ENCODE assay signal across 18 cellular contexts in the genomic region with DNA sequence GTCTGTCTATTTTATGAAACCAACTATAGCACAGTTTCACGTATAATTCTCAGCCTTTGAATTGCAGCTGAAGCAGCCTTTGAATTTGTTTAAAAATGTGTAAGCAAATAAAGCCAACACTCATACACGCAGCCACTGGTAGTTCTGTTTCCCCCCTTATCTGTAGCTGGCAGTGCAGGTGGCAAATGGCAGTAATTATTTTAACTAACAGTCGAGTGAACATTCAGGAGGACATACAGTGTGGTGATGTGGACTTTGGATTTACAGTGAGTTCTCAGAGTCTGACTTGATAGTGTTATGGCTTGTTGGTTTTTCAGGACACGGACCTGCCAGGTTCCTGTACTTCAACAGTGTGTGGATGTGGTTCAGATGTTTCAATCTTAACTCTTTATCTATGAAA.
DNase-seq lines count a peak whose midpoint lies in the region; ATAC-seq and TF ChIP-seq lines count a peak whose summit lies in the region.
"Had no signal": no experiment of that assay in that cellular context is flagged by ENCODE, and none has a peak within 500 bp of the region (broad histone marks: within the 10 kb centered on the region; RNA-seq: fewer than 3 reads in every experiment).

No MANE protein-coding gene starts in this region.

- no peaks in the 10 kb centered on the region for H3K79me2 ChIP-seq in OCI-LY3 (ENCODE audit: low read length)

- H3K36me3 Mint-ChIP-seq in type B pancreatic cell (peaks cover 4% of the 10 kb centered on the region), osteocyte (ENCODE audit: unreplicated experiment) (peaks cover 3% of the 10 kb centered on the region)
- H3K36me3 Mint-ChIP-seq: stimulated activated effector memory CD8-positive, alpha-beta T cell treated with anti-CD3 and anti-CD28 coated beads, Interleukin-12 subunit alpha, Interleukin-12 subunit beta, amount 100 ng/mL, for 72 hours had no signal

- no peak overlapping the region for H3K27ac ChIP-seq in OCI-LY3 (ENCODE audit: low read length)
- H3K27ac ChIP-seq: ascending aorta, C4-2B, neutrophil had no signal

- ATAC-seq in left colon (peak; percentile 97), HG03196 (IDR thresholded peaks at IDR 0.05; ENCODE audit: unreplicated experiment) (no peak)
- ATAC-seq: Panc1; sciatic nerve; stimulated activated effector memory CD8-positive, alpha-beta T cell treated with anti-CD3 and anti-CD28 coated beads, Interleukin-12 subunit alpha, Interleukin-12 subunit beta, amount 100 ng/mL, for 72 hours had no signal

- H3K27ac Mint-ChIP-seq in type B pancreatic cell (no peak overlapping the region), osteocyte (ENCODE audit: unreplicated experiment) (no peak overlapping the region)
- H3K27ac Mint-ChIP-seq: stimulated activated effector memory CD8-positive, alpha-beta T cell treated with anti-CD3 and anti-CD28 coated beads, Interleukin-12 subunit alpha, Interleukin-12 subunit beta, amount 100 ng/mL, for 72 hours had no signal

- no peaks in the 10 kb centered on the region for H3K27me3 Mint-ChIP-seq in type B pancreatic cell
- no peaks in the 10 kb centered on the region for H3K27me3 Mint-ChIP-seq in osteocyte (ENCODE audit: unreplicated experiment)

- TF ChIP-seq CTCF in OCI-LY3 (IDR thresholded peaks at IDR 0.05; ENCODE audit: low read depth, low read length) (no peak), type B pancreatic cell (conservative IDR thresholded peaks at IDR 0.05) (no peak), osteocyte (IDR thresholded peaks at IDR 0.05) (no peak)

- H4K20me1 ChIP-seq in OCI-LY3 (ENCODE audit: insufficient read depth, low read length) = no peaks in the 10 kb centered on the region

- H3K9me3 Mint-ChIP-seq in type B pancreatic cell (no peaks in the 10 kb centered on the region), osteocyte (ENCODE audit: unreplicated experiment) (no peaks in the 10 kb centered on the region)
- H3K9me3 Mint-ChIP-seq: stimulated activated effector memory CD8-positive, alpha-beta T cell treated with anti-CD3 and anti-CD28 coated beads, Interleukin-12 subunit alpha, Interleukin-12 subunit beta, amount 100 ng/mL, for 72 hours had no signal

- H3K4me1 ChIP-seq in OCI-LY3 (ENCODE audit: low read length) = peaks cover 48% of the 10 kb centered on the region
- H3K4me1 ChIP-seq: ascending aorta had no signal

- H3K4me1 Mint-ChIP-seq in type B pancreatic cell (ENCODE audit: unreplicated experiment) (peaks cover 27% of the 10 kb centered on the region), osteocyte (ENCODE audit: unreplicated experiment) (no peaks in the 10 kb centered on the region)

- 0 out of 2 replicates have a peak overlapping the region, but pooled peaks have one; percentile 7 for H3K9ac ChIP-seq in OCI-LY3 (ENCODE audit: low read length)

- peak overlapping the region; percentile 52 for H3K4me2 ChIP-seq in OCI-LY3 (ENCODE audit: low read length)

- no peaks in the 10 kb centered on the region for H3K36me3 ChIP-seq in OCI-LY3 (replicated peaks; ENCODE audit: low read depth, low read length)
- H3K36me3 ChIP-seq: ascending aorta, neutrophil had no signal

- intact Hi-C loops in left colon (cut with DNase I, micrococcal nuclease) = no loop called here
- intact Hi-C loops in cardiac septum (cut with DNase I) = no loop called here

- H3K4me3 ChIP-seq in OCI-LY3 (ENCODE audit: low read length) = no peak overlapping the region; the same call in 1 of the 2 replicates
- H3K4me3 ChIP-seq: ascending aorta had no signal

- no peaks in the 10 kb centered on the region for H3K9me3 ChIP-seq in OCI-LY3 (ENCODE audit: insufficient read depth, low read length)
- H3K9me3 ChIP-seq: ascending aorta, neutrophil had no signal

- DNase-seq in COLO668 (lab: John Stamatoyannopoulos, UW; ENCODE audit: unreplicated experiment) = peak; percentile 32
- DNase-seq in KBM-7 = peak; percentile 39
- no peak for DNase-seq in left colon
- DNase-seq in type B pancreatic cell (ENCODE audit: extremely low spot score, unreplicated experiment) = no peak
- DNase-seq in osteocyte (ENCODE audit: extremely low spot score, unreplicated experiment) = no peak
- DNase-seq in cardiac septum (ENCODE audit: low spot score) = no peak
- DNase-seq: activated T-cell treated with anti-CD3 and anti-CD28 coated beads, Interleukin-2, amount 50 U/mL, for 1 hour; KG1; stimulated activated CD4-positive, alpha-beta T cell treated with anti-CD3 and anti-CD28 coated beads, Interleukin-4, amount 100 ng/mL, for 4 hours; SW 1271 had no signal

- no peaks in the 10 kb centered on the region for H3K27me3 ChIP-seq in OCI-LY3 (ENCODE audit: low read depth, low read length)
- H3K27me3 ChIP-seq: ascending aorta, neutrophil had no signal

- in situ Hi-C loops in KBM-7 (cut with MboI; ENCODE audit: low pct_unique_long_range_greater_than_20kb, low sequenced_read_pairs) = no loop called here

- H3K4me3 Mint-ChIP-seq in type B pancreatic cell (no peak overlapping the region), osteocyte (ENCODE audit: unreplicated experiment) (no peak overlapping the region)
- H3K4me3 Mint-ChIP-seq: stimulated activated effector memory CD8-positive, alpha-beta T cell treated with anti-CD3 and anti-CD28 coated beads, Interleukin-12 subunit alpha, Interleukin-12 subunit beta, amount 100 ng/mL, for 72 hours had no signal

- no peak overlapping the region for H2AFZ ChIP-seq in OCI-LY3 (ENCODE audit: low read depth, low read length)

Comparison
In these comparisons a context has a peak if more than half of its experiments do, and no peak if none do; other contexts are left out.
1. DNase-seq: peak in COLO668 (single experiment) and KBM-7 (single experiment); none in left colon (0 of 2), type B pancreatic cell (single experiment), osteocyte (single experiment) and cardiac septum (single experiment).